14 cellular contexts compared by ENCODE assay signal in genomic region chr19:38840583-38840968, GRCh38. TPM values are rescaled to one million over a fixed set of nuclear protein-coding genes. Genes with fewer than 3 reads are reported as not detected.
A peak's percentile ranks its signal among the peaks of the same experiment; 100 is the strongest.
DNase-seq lines count a peak whose midpoint lies in the region; ATAC-seq and TF ChIP-seq lines count a peak whose summit lies in the region.
"Had no signal": no experiment of that assay in that cellular context is flagged by ENCODE, and none has a peak within 500 bp of the region (broad histone marks: within the 10 kb centered on the region; RNA-seq: fewer than 3 reads in every experiment).

No MANE protein-coding gene starts in this region.

- H3K36me3 Mint-ChIP-seq in activated T-helper 1 cell treated with anti-CD3 and anti-CD28 coated beads, Interleukin-12 subunit alpha, Interleukin-12 subunit beta, Interleukin-2, Interleukin-4 antibody, amounts not matched to agents 30 ng/mL and 10 ng/mL and 1 ng/mL, durations not matched to agents 14 hours and 24 hours and 36 hours (ENCODE audit: low read depth) = peaks cover 76% of the 10 kb centered on the region

- no peak for ATAC-seq in HG03520 (IDR thresholded peaks at IDR 0.05; ENCODE audit: unreplicated experiment)
- ATAC-seq in HG02798 (IDR thresholded peaks at IDR 0.05; ENCODE audit: poor library complexity, unreplicated experiment) = no peak

- H3K27me3 ChIP-seq in cardiac muscle cell (no peaks in the 10 kb centered on the region), left ventricle myocardium inferior (ENCODE audit: low read depth) (no peaks in the 10 kb centered on the region), vagina (no peaks in the 10 kb centered on the region)
- H3K27me3 ChIP-seq: ascending aorta, BLaER1, SJCRH30 had no signal

- intact Hi-C loops in left ventricle myocardium inferior (cut with micrococcal nuclease) (no loop called here), vagina (cut with DNase I) (no loop called here)
- intact Hi-C loops in activated T-helper 1 cell treated with anti-CD3 and anti-CD28 coated beads, Interleukin-12 subunit alpha, Interleukin-12 subunit beta, Interleukin-2, Interleukin-4 antibody, amounts not matched to agents 30 ng/mL and 10 ng/mL and 1 ng/mL, durations not matched to agents 14 hours and 24 hours and 36 hours (cut with micrococcal nuclease) = no loop called here

- H3K4me1 ChIP-seq in cardiac muscle cell (ENCODE audit: low read depth) (no peaks in the 10 kb centered on the region), left ventricle myocardium inferior (peaks cover 59% of the 10 kb centered on the region), mesodermal cell (ENCODE audit: control insufficient read depth, insufficient read depth, low read length, poor library complexity, severe bottlenecking) (peaks cover 54% of the 10 kb centered on the region), vagina (peaks cover 65% of the 10 kb centered on the region)
- H3K4me1 ChIP-seq: SJCRH30 had no signal

- H3K27ac ChIP-seq in cardiac muscle cell = peak overlapping the region; percentile 59
- H3K27ac ChIP-seq in left ventricle myocardium inferior (replicated peaks) = no peak overlapping the region
- peak overlapping the region; percentile 36 for H3K27ac ChIP-seq in mesodermal cell (ENCODE audit: low read depth, low read length, severe bottlenecking)
- peak overlapping the region; percentile 56 for H3K27ac ChIP-seq in vagina
- H3K27ac ChIP-seq: BLaER1, SJCRH30 had no signal

- H3K9me3 Mint-ChIP-seq in activated T-helper 1 cell treated with anti-CD3 and anti-CD28 coated beads, Interleukin-12 subunit alpha, Interleukin-12 subunit beta, Interleukin-2, Interleukin-4 antibody, amounts not matched to agents 30 ng/mL and 10 ng/mL and 1 ng/mL, durations not matched to agents 14 hours and 24 hours and 36 hours = no peaks in the 10 kb centered on the region
- H3K9me3 Mint-ChIP-seq: memory B cell had no signal

- H3K9me3 ChIP-seq in cardiac muscle cell (ENCODE audit: low read depth) (no peaks in the 10 kb centered on the region), left ventricle myocardium inferior (replicated peaks) (no peaks in the 10 kb centered on the region), mesodermal cell (ENCODE audit: control insufficient read depth, low read length) (no peaks in the 10 kb centered on the region), vagina (no peaks in the 10 kb centered on the region)
- H3K9me3 ChIP-seq: ascending aorta, BLaER1, SJCRH30 had no signal

- H3K27me3 Mint-ChIP-seq in activated T-helper 1 cell treated with anti-CD3 and anti-CD28 coated beads, Interleukin-12 subunit alpha, Interleukin-12 subunit beta, Interleukin-2, Interleukin-4 antibody, amounts not matched to agents 30 ng/mL and 10 ng/mL and 1 ng/mL, durations not matched to agents 14 hours and 24 hours and 36 hours (ENCODE audit: insufficient read depth) = no peaks in the 10 kb centered on the region
- H3K27me3 Mint-ChIP-seq: memory B cell had no signal

- DNase-seq in cardiac muscle cell (ENCODE audit: low read depth in 1 of 2, low spot score in 1 of 2) (no peak), left ventricle myocardium inferior (no peak), vagina (ENCODE audit: extremely low spot score in 2 of 2) (no peak), SK-N-DZ (ENCODE audit: low spot score) (no peak)
- DNase-seq in activated T-helper 1 cell treated with anti-CD3 and anti-CD28 coated beads, Interleukin-12 subunit alpha, Interleukin-12 subunit beta, Interleukin-2, Interleukin-4 antibody, amounts not matched to agents 30 ng/mL and 10 ng/mL and 1 ng/mL, durations not matched to agents 14 hours and 24 hours and 36 hours (ENCODE audit: low spot score) = no peak
- DNase-seq: NCI-H69 had no signal

- peak overlapping the region; percentile 83 for H3K27ac Mint-ChIP-seq in activated T-helper 1 cell treated with anti-CD3 and anti-CD28 coated beads, Interleukin-12 subunit alpha, Interleukin-12 subunit beta, Interleukin-2, Interleukin-4 antibody, amounts not matched to agents 30 ng/mL and 10 ng/mL and 1 ng/mL, durations not matched to agents 14 hours and 24 hours and 36 hours
- H3K27ac Mint-ChIP-seq: memory B cell had no signal

- H3K4me3 ChIP-seq in cardiac muscle cell (no peak overlapping the region), left ventricle myocardium inferior (no peak overlapping the region), mesodermal cell (ENCODE audit: extremely low read depth, insufficient read depth, low read length, poor library complexity, severe bottlenecking) (no peak overlapping the region), vagina (no peak overlapping the region)
- H3K4me3 ChIP-seq: ascending aorta, BLaER1, SJCRH30 had no signal

- WGBS in mesodermal cell (ENCODE audit: insufficient coverage in 2 of 2), 2 experiments = 96 to 100% methylated on average over 3 to 4 of the region's 5 CpGs

- peaks cover 56% of the 10 kb centered on the region for H3K4me1 Mint-ChIP-seq in activated T-helper 1 cell treated with anti-CD3 and anti-CD28 coated beads, Interleukin-12 subunit alpha, Interleukin-12 subunit beta, Interleukin-2, Interleukin-4 antibody, amounts not matched to agents 30 ng/mL and 10 ng/mL and 1 ng/mL, durations not matched to agents 14 hours and 24 hours and 36 hours (ENCODE audit: low read depth)

- no peak overlapping the region for H3K4me3 Mint-ChIP-seq in activated T-helper 1 cell treated with anti-CD3 and anti-CD28 coated beads, Interleukin-12 subunit alpha, Interleukin-12 subunit beta, Interleukin-2, Interleukin-4 antibody, amounts not matched to agents 30 ng/mL and 10 ng/mL and 1 ng/mL, durations not matched to agents 14 hours and 24 hours and 36 hours
- H3K4me3 Mint-ChIP-seq: memory B cell had no signal

- H3K36me3 ChIP-seq in cardiac muscle cell = peaks cover 91% of the 10 kb centered on the region
- H3K36me3 ChIP-seq in left ventricle myocardium inferior = peaks cover 100% of the 10 kb centered on the region
- peaks cover 100% of the 10 kb centered on the region for H3K36me3 ChIP-seq in mesodermal cell (ENCODE audit: control insufficient read depth, insufficient read depth, low read length)
- peaks cover 24 to 100% of the 10 kb centered on the region in 2 donors for H3K36me3 ChIP-seq in vagina

- TF ChIP-seq POLR2A in vagina (IDR thresholded peaks at IDR 0.05) = no peak

- TF ChIP-seq CTCF in cardiac muscle cell (IDR thresholded peaks at IDR 0.05; ENCODE audit: low read depth, low read length) = no peak
- TF ChIP-seq CTCF in left ventricle myocardium inferior (IDR thresholded peaks at IDR 0.05; ENCODE audit: borderline replicate concordance) = no peak
- TF ChIP-seq CTCF in vagina (IDR thresholded peaks at IDR 0.05) = no peak

RNA-seq across cellular contexts. Expression of gene ECH1, which starts 9.0 kb away (rescaled TPM):
- total RNA-seq in cardiac muscle cell = 171 and 180 TPM in 2 replicates
- polyA plus RNA-seq in cardiac muscle cell = 360 and 430 TPM in 2 replicates
- 947 TPM for total RNA-seq in left ventricle myocardium inferior
- 125 and 132 TPM in 2 replicates for total RNA-seq in activated T-helper 1 cell treated with anti-CD3 and anti-CD28 coated beads, Interleukin-12 subunit alpha, Interleukin-12 subunit beta, Interleukin-2, Interleukin-4 antibody, amounts not matched to agents 30 ng/mL and 10 ng/mL and 1 ng/mL, durations not matched to agents 14 hours and 24 hours and 36 hours
- polyA plus RNA-seq in mesodermal cell (2013, experiment 1 of 2) = 74.5 TPM
- polyA plus RNA-seq in mesodermal cell (2013, experiment 2 of 2) = 66.4 TPM
- total RNA-seq in vagina = 158 TPM
- 41.5 and 44.5 TPM in 2 replicates for polyA plus RNA-seq in SK-N-DZ (2014; cell fraction: cytosol; rRNA removed)
- polyA plus RNA-seq in SK-N-DZ (2014; cell fraction: nucleus; rRNA removed) = 25.2 and 62.0 TPM in 2 replicates

RNA-seq across cellular contexts. Expression of gene HNRNPL, which starts 9.2 kb away (rescaled TPM):
- total RNA-seq in cardiac muscle cell (300 and 326 TPM in 2 replicates), left ventricle myocardium inferior (140 TPM), vagina (190 TPM)
- polyA plus RNA-seq in cardiac muscle cell = 240 and 291 TPM in 2 replicates
- total RNA-seq in activated T-helper 1 cell treated with anti-CD3 and anti-CD28 coated beads, Interleukin-12 subunit alpha, Interleukin-12 subunit beta, Interleukin-2, Interleukin-4 antibody, amounts not matched to agents 30 ng/mL and 10 ng/mL and 1 ng/mL, durations not matched to agents 14 hours and 24 hours and 36 hours = 632 and 659 TPM in 2 replicates
- 472 TPM for polyA plus RNA-seq in mesodermal cell (2013, experiment 1 of 2)
- polyA plus RNA-seq in mesodermal cell (2013, experiment 2 of 2) = 471 TPM
- 252 and 301 TPM in 2 replicates for polyA plus RNA-seq in SK-N-DZ (2014; cell fraction: cytosol; rRNA removed)
- polyA plus RNA-seq in SK-N-DZ (2014; cell fraction: nucleus; rRNA removed) = 265 and 301 TPM in 2 replicates

RNA-seq across cellular contexts. Expression of gene LGALS4, which starts 27.8 kb away (rescaled TPM):
- 0.46 and 1.0 TPM in 2 replicates for total RNA-seq in cardiac muscle cell
- 0.50 and 2.0 TPM in 2 replicates for polyA plus RNA-seq in cardiac muscle cell
- total RNA-seq in left ventricle myocardium inferior = 0.82 TPM
- total RNA-seq in activated T-helper 1 cell treated with anti-CD3 and anti-CD28 coated beads, Interleukin-12 subunit alpha, Interleukin-12 subunit beta, Interleukin-2, Interleukin-4 antibody, amounts not matched to agents 30 ng/mL and 10 ng/mL and 1 ng/mL, durations not matched to agents 14 hours and 24 hours and 36 hours = 1.1 and 1.3 TPM in 2 replicates
- polyA plus RNA-seq in mesodermal cell (2013, experiment 1 of 2) = 1.2 TPM
- polyA plus RNA-seq in mesodermal cell (2013, experiment 2 of 2) = 0.91 TPM
- total RNA-seq in vagina = not detected
- polyA plus RNA-seq in SK-N-DZ (2014; cell fraction: cytosol; rRNA removed) = 0.30 and 1.6 TPM in 2 replicates
- 1.2 and 2.6 TPM in 2 replicates for polyA plus RNA-seq in SK-N-DZ (2014; cell fraction: nucleus; rRNA removed)
- total RNA-seq: ascending aorta had no signal

RNA-seq across cellular contexts. Expression of gene RINL, which starts 37.5 kb away (rescaled TPM):
- total RNA-seq in cardiac muscle cell (8.4 and 8.9 TPM in 2 replicates), left ventricle myocardium inferior (3.7 TPM), vagina (7.4 TPM)
- 3.9 and 10.6 TPM in 2 replicates for polyA plus RNA-seq in cardiac muscle cell
- 70.7 and 73.1 TPM in 2 replicates for total RNA-seq in activated T-helper 1 cell treated with anti-CD3 and anti-CD28 coated beads, Interleukin-12 subunit alpha, Interleukin-12 subunit beta, Interleukin-2, Interleukin-4 antibody, amounts not matched to agents 30 ng/mL and 10 ng/mL and 1 ng/mL, durations not matched to agents 14 hours and 24 hours and 36 hours
- polyA plus RNA-seq in mesodermal cell (2013, experiment 1 of 2) = 1.9 TPM
- polyA plus RNA-seq in mesodermal cell (2013, experiment 2 of 2) = 2.1 TPM
- 4.5 and 5.5 TPM in 2 replicates for polyA plus RNA-seq in SK-N-DZ (2014; cell fraction: cytosol; rRNA removed)
- 3.8 and 5.1 TPM in 2 replicates for polyA plus RNA-seq in SK-N-DZ (2014; cell fraction: nucleus; rRNA removed)

RNA-seq across cellular contexts. Expression of gene LGALS7B, which starts 51.6 kb away (rescaled TPM):
- total RNA-seq in cardiac muscle cell = not detected in 2 replicates
- polyA plus RNA-seq in cardiac muscle cell = not detected in 2 replicates
- total RNA-seq in left ventricle myocardium inferior = not detected
- total RNA-seq in activated T-helper 1 cell treated with anti-CD3 and anti-CD28 coated beads, Interleukin-12 subunit alpha, Interleukin-12 subunit beta, Interleukin-2, Interleukin-4 antibody, amounts not matched to agents 30 ng/mL and 10 ng/mL and 1 ng/mL, durations not matched to agents 14 hours and 24 hours and 36 hours = not detected in 2 replicates
- polyA plus RNA-seq in mesodermal cell (2013, experiment 1 of 2) = not detected
- not detected for polyA plus RNA-seq in mesodermal cell (2013, experiment 2 of 2)
- total RNA-seq in vagina = 760 TPM
- 3.8 TPM in 1 of 2 replicates, not detected in the other for polyA plus RNA-seq in SK-N-DZ (2014; cell fraction: cytosol; rRNA removed)
- polyA plus RNA-seq in SK-N-DZ (2014; cell fraction: nucleus; rRNA removed) = not detected in 2 replicates
- total RNA-seq: ascending aorta, HT-29, SJCRH30 had no signal
